16 cellular contexts compared by ENCODE assay signal in the genomic region with DNA sequence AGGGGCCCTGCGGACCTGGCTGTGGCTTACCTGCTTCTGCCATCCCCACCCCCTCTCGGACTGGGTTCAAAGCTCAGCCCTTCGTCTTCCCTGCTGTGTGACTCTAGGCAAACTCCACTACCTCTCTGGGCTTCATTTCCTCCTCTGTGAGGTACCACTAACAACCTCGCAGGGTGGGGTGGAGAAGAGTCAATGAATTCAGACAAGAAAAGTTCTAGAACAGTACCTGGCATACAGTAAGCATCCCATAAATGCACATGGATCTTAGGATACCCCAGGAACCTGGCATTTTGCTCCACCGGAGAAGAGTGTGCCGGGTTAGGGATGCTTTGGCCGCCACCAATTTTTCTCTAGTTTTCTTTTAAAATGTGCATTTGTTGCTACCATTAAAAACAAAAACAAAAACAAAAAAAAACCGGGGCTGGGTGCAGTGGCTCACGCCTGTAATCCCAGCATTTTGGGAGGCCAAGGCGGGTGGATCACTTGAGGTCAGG. TPM values are rescaled to one million over a fixed set of nuclear protein-coding genes. Genes with fewer than 3 reads are reported as not detected.
A peak's percentile ranks its signal among the peaks of the same experiment; 100 is the strongest.
DNase-seq lines count a peak whose midpoint lies in the region; ATAC-seq and TF ChIP-seq lines count a peak whose summit lies in the region.
"Had no signal": no experiment of that assay in that cellular context is flagged by ENCODE, and none has a peak within 500 bp of the region (broad histone marks: within the 10 kb centered on the region; RNA-seq: fewer than 3 reads in every experiment).

No MANE protein-coding gene starts in this region.

- peak overlapping the region; percentile 91 for H3K4me2 ChIP-seq in BLaER1

- TF ChIP-seq POLR2A in prostate gland (IDR thresholded peaks at IDR 0.05), result no peak

- H3K36me3 ChIP-seq in BLaER1 (peaks cover 59% of the 10 kb centered on the region), prostate gland (peaks cover 0 to 4% of the 10 kb centered on the region in 2 donors)
- H3K36me3 ChIP-seq in CD8-positive, alpha-beta T cell (ENCODE audit: insufficient read depth, low read length), result peaks cover 63% of the 10 kb centered on the region

- peaks cover 79% of the 10 kb centered on the region for H3K4me1 ChIP-seq in BLaER1
- peaks cover 79% of the 10 kb centered on the region for H3K4me1 ChIP-seq in CD8-positive, alpha-beta T cell (ENCODE audit: insufficient read depth, low read length)
- peaks cover 40% of the 10 kb centered on the region for H3K4me1 ChIP-seq in prostate gland (replicated peaks)

- H3K27me3 Mint-ChIP-seq in CD8-positive, alpha-beta T cell (ENCODE audit: low read depth), result no peaks in the 10 kb centered on the region
- H3K27me3 Mint-ChIP-seq in central memory CD8-positive, alpha-beta T cell, result no peaks in the 10 kb centered on the region
- no peaks in the 10 kb centered on the region for H3K27me3 Mint-ChIP-seq in stimulated activated naive CD8-positive, alpha-beta T cell treated with anti-CD3 and anti-CD28 coated beads, Interleukin-15, amount 100 ng/mL, for 72 hours

- peaks cover 56% of the 10 kb centered on the region for H3K4me1 Mint-ChIP-seq in CD8-positive, alpha-beta T cell (ENCODE audit: low read depth)
- H3K4me1 Mint-ChIP-seq in central memory CD8-positive, alpha-beta T cell, result peaks cover 37% of the 10 kb centered on the region
- peaks cover 78% of the 10 kb centered on the region for H3K4me1 Mint-ChIP-seq in stimulated activated naive CD8-positive, alpha-beta T cell treated with anti-CD3 and anti-CD28 coated beads, Interleukin-15, amount 100 ng/mL, for 72 hours

- intact Hi-C loops in CD8-positive, alpha-beta T cell (cut with DNase I, micrococcal nuclease), result no loop called here
- intact Hi-C loops in prostate gland (cut with DNase I), result no loop called here

- 77% methylated on average over 10 of the region's 10 CpGs for WGBS in prostate gland

- CTCF ChIA-PET in CD8-positive, alpha-beta T cell (lab: Charles Lee), result interaction anchor here (1.1 to 1.4 kb wide), 3 partner anchors 13 to 19 kb away, joined by 3 to 4 read pairs (median 3); no protein-coding TSS in a partner anchor

- no peaks in the 10 kb centered on the region for H3K9me3 Mint-ChIP-seq in CD8-positive, alpha-beta T cell
- H3K9me3 Mint-ChIP-seq in central memory CD8-positive, alpha-beta T cell, result no peaks in the 10 kb centered on the region
- no peaks in the 10 kb centered on the region for H3K9me3 Mint-ChIP-seq in stimulated activated naive CD8-positive, alpha-beta T cell treated with anti-CD3 and anti-CD28 coated beads, Interleukin-15, amount 100 ng/mL, for 72 hours
- H3K9me3 Mint-ChIP-seq: activated T-helper 2 cell treated with anti-CD3 and anti-CD28 coated beads, Interferon-gamma antibody, Interleukin-2, Interleukin-4, amounts not matched to agents 10 μg/mL and 5 μg/mL and 100 μg/mL, durations not matched to agents 14 hours and 24 hours and 36 hours had no signal

- peak overlapping the region; percentile 54 for H3K4me3 Mint-ChIP-seq in CD8-positive, alpha-beta T cell
- peak overlapping the region; percentile 43 for H3K4me3 Mint-ChIP-seq in central memory CD8-positive, alpha-beta T cell
- H3K4me3 Mint-ChIP-seq in stimulated activated naive CD8-positive, alpha-beta T cell treated with anti-CD3 and anti-CD28 coated beads, Interleukin-15, amount 100 ng/mL, for 72 hours, result no peak overlapping the region

- no peaks in the 10 kb centered on the region for H3K9me3 ChIP-seq in BLaER1
- no peaks in the 10 kb centered on the region for H3K9me3 ChIP-seq in CD8-positive, alpha-beta T cell (ENCODE audit: low read length)
- no peaks in the 10 kb centered on the region for H3K9me3 ChIP-seq in prostate gland
- H3K9me3 ChIP-seq: thoracic aorta had no signal

- ATAC-seq in CD8-positive, alpha-beta T cell, result no peak
- no peak for ATAC-seq in central memory CD8-positive, alpha-beta T cell (replicated peaks; ENCODE audit: extremely low read depth, poor library complexity, severe bottlenecking)
- ATAC-seq in stimulated activated naive CD8-positive, alpha-beta T cell treated with anti-CD3 and anti-CD28 coated beads, Interleukin-15, amount 100 ng/mL, for 72 hours, result no peak
- ATAC-seq: foreskin keratinocyte had no signal

- no peak for TF ChIP-seq CTCF in CD8-positive, alpha-beta T cell (IDR thresholded peaks at IDR 0.05)
- TF ChIP-seq CTCF in prostate gland (IDR thresholded peaks at IDR 0.05) (no peak), GM10266 (IDR thresholded peaks at IDR 0.05; ENCODE audit: control insufficient read depth, insufficient read depth, low read depth, missing control alignments) (no peak)

- peaks cover 70% of the 10 kb centered on the region for H4K20me1 ChIP-seq in BLaER1

- POLR2A ChIA-PET in CD8-positive, alpha-beta T cell (lab: Charles Lee), result interaction anchor here (0.7 to 6.3 kb wide), 5 partner anchors 9 to 125 kb away, joined by 3 to 104 read pairs (median 3); no protein-coding TSS in a partner anchor

- peak overlapping the region; percentile 66; the same call in 1 of the 2 replicates for H3K9ac ChIP-seq in BLaER1

- H3K27ac Mint-ChIP-seq in CD8-positive, alpha-beta T cell, result peak overlapping the region; percentile 84
- peak overlapping the region; percentile 29 for H3K27ac Mint-ChIP-seq in central memory CD8-positive, alpha-beta T cell (ENCODE audit: low read depth)
- no peak overlapping the region for H3K27ac Mint-ChIP-seq in stimulated activated naive CD8-positive, alpha-beta T cell treated with anti-CD3 and anti-CD28 coated beads, Interleukin-15, amount 100 ng/mL, for 72 hours

- peak overlapping the region; percentile 38 for H3K27ac ChIP-seq in BLaER1
- no peak overlapping the region for H3K27ac ChIP-seq in CD8-positive, alpha-beta T cell (ENCODE audit: low read depth, low read length)
- H3K27ac ChIP-seq in prostate gland, result peak overlapping the region; percentile 86 to 90
- H3K27ac ChIP-seq: foreskin keratinocyte had no signal

- H3K4me3 ChIP-seq in BLaER1, result peak overlapping the region; percentile 34; the same call in 1 of the 2 replicates
- peak overlapping the region; percentile 8 for H3K4me3 ChIP-seq in CD8-positive, alpha-beta T cell (ENCODE audit: low read depth, low read length)
- H3K4me3 ChIP-seq in prostate gland, result no peak overlapping the region
- H3K4me3 ChIP-seq: thoracic aorta had no signal

- DNase-seq in CD8-positive, alpha-beta T cell, result no peak
- DNase-seq in central memory CD8-positive, alpha-beta T cell (ENCODE audit: low spot score in 2 of 2), result no peak
- DNase-seq in prostate gland (ENCODE audit: low spot score), result no peak
- no peak for DNase-seq in NCI-H128 (lab: John Stamatoyannopoulos, UW; ENCODE audit: unreplicated experiment)
- DNase-seq in NCI-H2107 (lab: John Stamatoyannopoulos, UW), result no peak
- no peak for DNase-seq in GM10266 (ENCODE audit: extremely low spot score)
- no peak for DNase-seq in stimulated activated naive CD8-positive, alpha-beta T cell treated with anti-CD3 and anti-CD28 coated beads, Interleukin-15, amount 100 ng/mL, for 72 hours
- DNase-seq: activated CD4-positive, CD25-positive, alpha-beta regulatory T cell treated with anti-CD3 and anti-CD28 coated beads, Interleukin-2, amount 50 U/mL, for 72 hours; effector CD8-positive, alpha-beta T cell; foreskin keratinocyte; NCI-H187; NCI-H526 treated with DMSO at 0.1 percent for 48 hours; T-helper 1 cell had no signal

- H3K36me3 Mint-ChIP-seq in CD8-positive, alpha-beta T cell, result peaks cover 55% of the 10 kb centered on the region
- peaks cover 52% of the 10 kb centered on the region for H3K36me3 Mint-ChIP-seq in central memory CD8-positive, alpha-beta T cell (ENCODE audit: insufficient read depth)

- H3K27me3 ChIP-seq in BLaER1, result no peaks in the 10 kb centered on the region
- H3K27me3 ChIP-seq in CD8-positive, alpha-beta T cell (ENCODE audit: insufficient read depth, low read length), result no peaks in the 10 kb centered on the region
- H3K27me3 ChIP-seq in prostate gland (replicated peaks; ENCODE audit: insufficient read depth), result no peaks in the 10 kb centered on the region
- H3K27me3 ChIP-seq: foreskin keratinocyte had no signal

RNA-seq across cellular contexts. Expression of a gene that starts 3.4 kb away (rescaled TPM):
- 100 to 1,000 TPM; 637 to 677 TPM for total RNA-seq in CD8-positive, alpha-beta T cell
- 100 to 1,000 TPM; 546 to 767 TPM for total RNA-seq in prostate gland

RNA-seq across cellular contexts. Expression of a gene that starts 29.8 kb away (rescaled TPM):
- 10 to 100 TPM; 12.1 to 15.4 TPM for total RNA-seq in CD8-positive, alpha-beta T cell
- 10 to 100 TPM; 61.9 to 82.1 TPM for total RNA-seq in prostate gland

RNA-seq across cellular contexts. Expression of a gene that starts 35.3 kb away (rescaled TPM):
- 1 to 10 TPM; 2.3 to 2.6 TPM for total RNA-seq in CD8-positive, alpha-beta T cell
- total RNA-seq in prostate gland, result 100 to 1,000 TPM in 1 of 2 donors, 10 to 100 TPM in 1; 61.3 to 117 TPM

Comparison
In these comparisons a context has a peak if more than half of its experiments do, and no peak if none do; other contexts are left out.
1. H3K4me3 ChIP-seq: peak in BLaER1 (single experiment) and CD8-positive, alpha-beta T cell (single experiment); none in prostate gland (0 of 2).
2. H3K27ac Mint-ChIP-seq: peak in CD8-positive, alpha-beta T cell (single experiment) and central memory CD8-positive, alpha-beta T cell (single experiment); none in stimulated activated naive CD8-positive, alpha-beta T cell treated with anti-CD3 and anti-CD28 coated beads, Interleukin-15, amount 100 ng/mL, for 72 hours (0 of 2).
3. H3K4me3 Mint-ChIP-seq: peak in CD8-positive, alpha-beta T cell (single experiment) and central memory CD8-positive, alpha-beta T cell (single experiment); none in stimulated activated naive CD8-positive, alpha-beta T cell treated with anti-CD3 and anti-CD28 coated beads, Interleukin-15, amount 100 ng/mL, for 72 hours (0 of 2).
4. RNA of a gene that starts 35.3 kb away (total RNA-seq): 61.3 to 117 TPM in prostate gland; 2.3 to 2.6 TPM in CD8-positive, alpha-beta T cell; every median in the first group is over 10 times any median in the second.